Comparison of ENCODE assay signal across 12 cellular contexts in genomic region chr12:100720016-100720654, GRCh38.
"Had no signal": no experiment of that assay in that cellular context is flagged by ENCODE, and none has a peak within 500 bp of the region (broad histone marks: within the 10 kb centered on the region; RNA-seq: fewer than 3 reads in every experiment).

No MANE protein-coding gene starts in this region.

- H3K9me3 ChIP-seq: left lung had no signal

- ATAC-seq: activated CD4-positive, CD25-positive, alpha-beta regulatory T cell treated with anti-CD3 and anti-CD28 coated beads, Interleukin-2, amount 50 U/mL, for 24 hours; activated naive CD4-positive, alpha-beta T cell treated with anti-CD3 and anti-CD28 coated beads, Interleukin-2, amount 50 U/mL, for 72 hours; left lung; right cardiac atrium; stimulated activated effector memory CD8-positive, alpha-beta T cell treated with anti-CD3 and anti-CD28 coated beads, Interleukin-12 subunit alpha, Interleukin-12 subunit beta, amount 100 ng/mL, for 72 hours had no signal

- H3K36me3 ChIP-seq: left lung, tibial artery had no signal

- DNase-seq: activated effector memory CD4-positive, alpha-beta T cell treated with Interleukin-2 at 50 U/mL for 16 hours; amygdala; dermis blood vessel endothelial cell; immature natural killer cell; left lung; occipital lobe; right cardiac atrium; tibial artery had no signal

- H3K4me3 ChIP-seq: left lung, smooth muscle cell, tibial artery had no signal

- H3K27ac ChIP-seq: left lung, tibial artery had no signal

- H3K4me2 ChIP-seq: smooth muscle cell had no signal
